In genomic region chr5:161311965-161312364, GRCh38 we compare ENCODE assay signal across 18 cellular contexts.
A peak's percentile ranks its signal among the peaks of the same experiment; 100 is the strongest.
DNase-seq lines count a peak whose midpoint lies in the region; ATAC-seq and TF ChIP-seq lines count a peak whose summit lies in the region.
"Had no signal": no experiment of that assay in that cellular context is flagged by ENCODE, and none has a peak within 500 bp of the region (broad histone marks: within the 10 kb centered on the region; RNA-seq: fewer than 3 reads in every experiment).

No MANE protein-coding gene starts in this region.

- DNase-seq in left kidney (ENCODE audit: low read depth, low spot score) (peak; percentile 28), upper lobe of left lung (no peak), foreskin melanocyte (no peak), kidney tubule cell (ENCODE audit: low spot score) (no peak)
- DNase-seq: activated CD4-positive, alpha-beta T cell treated with anti-CD3 and anti-CD28 coated beads, Interleukin-2, amount 50 U/mL, for 1 hour; amniotic stem cell; colonic mucosa; heart right ventricle; left cardiac atrium; NCI-H2081; NCI-H82; T-helper 9 cell; thyroid gland had no signal

- H3K27me3 ChIP-seq in upper lobe of left lung: no peaks in the 10 kb centered on the region
- H3K27me3 ChIP-seq: colonic mucosa, heart right ventricle, thyroid gland had no signal

- H3K9me3 ChIP-seq in upper lobe of left lung: no peaks in the 10 kb centered on the region
- H3K9me3 ChIP-seq: colonic mucosa, thyroid gland had no signal

- TF ChIP-seq EP300 in upper lobe of left lung (IDR thresholded peaks at IDR 0.05): no peak

- TF ChIP-seq POLR2A in upper lobe of left lung (IDR thresholded peaks at IDR 0.05): no peak

- 79 to 83% methylated on average over 3 of the region's 3 CpGs for WGBS in upper lobe of left lung, 2 donors

- no peaks in the 10 kb centered on the region for H3K4me1 ChIP-seq in upper lobe of left lung
- H3K4me1 ChIP-seq: colonic mucosa, heart right ventricle, thyroid gland had no signal

- H3K36me3 ChIP-seq in upper lobe of left lung: no peaks in the 10 kb centered on the region
- H3K36me3 ChIP-seq: colonic mucosa, heart right ventricle, thyroid gland had no signal

- no peak overlapping the region for H3K27ac ChIP-seq in upper lobe of left lung
- H3K27ac ChIP-seq: colonic mucosa, heart right ventricle, thyroid gland had no signal

- no peak overlapping the region for H3K4me3 ChIP-seq in upper lobe of left lung
- H3K4me3 ChIP-seq: colonic mucosa, heart right ventricle, thyroid gland had no signal

- no peak for TF ChIP-seq CTCF in upper lobe of left lung (IDR thresholded peaks at IDR 0.05)

- peak; percentile 38 for ATAC-seq in GM18867 (IDR thresholded peaks at IDR 0.05; ENCODE audit: unreplicated experiment)
- peak; percentile 20 for ATAC-seq in GM21528 (IDR thresholded peaks at IDR 0.05; ENCODE audit: low FRiP score, unreplicated experiment)
- ATAC-seq in HG03159 (IDR thresholded peaks at IDR 0.05; ENCODE audit: unreplicated experiment): peak; percentile 53
- no peak for ATAC-seq in upper lobe of left lung (ENCODE audit: low FRiP score in 2 of 2)
- ATAC-seq in HG02870 (IDR thresholded peaks at IDR 0.05; ENCODE audit: unreplicated experiment): no peak
- ATAC-seq: esophagus mucosa, heart right ventricle, left cardiac atrium had no signal

Comparison
In these comparisons a context has a peak if more than half of its experiments do, and no peak if none do; other contexts are left out.
1. ATAC-seq: peak in GM18867 (single experiment), GM21528 (single experiment) and HG03159 (single experiment); none in upper lobe of left lung (0 of 2) and HG02870 (single experiment).